ENCODE assay signal across 10 cellular contexts in the genomic region with DNA sequence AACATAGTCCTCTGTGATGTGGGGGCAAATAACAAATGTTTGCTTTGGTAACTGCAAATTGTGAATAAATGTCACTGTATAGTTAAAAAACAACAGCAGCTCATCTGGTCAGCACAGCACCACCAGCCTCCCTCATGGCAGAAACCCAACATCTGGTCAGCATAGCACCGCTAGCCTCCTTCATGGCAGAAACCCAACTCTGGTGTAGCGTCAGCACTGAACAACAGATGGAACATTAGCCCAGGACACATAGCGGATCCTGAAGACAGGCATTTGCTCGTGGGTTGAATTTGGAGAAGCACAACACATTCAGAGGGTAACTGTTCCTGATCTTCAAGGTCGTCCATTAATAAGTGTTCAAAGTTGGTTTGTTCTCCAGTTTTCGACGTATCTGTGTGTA.
DNase-seq lines count a peak whose midpoint lies in the region; FAIRE-seq and TF ChIP-seq lines count a peak whose summit lies in the region.
"Had no signal": no experiment of that assay in that cellular context is flagged by ENCODE, and none has a peak within 500 bp of the region (broad histone marks: within the 10 kb centered on the region; RNA-seq: fewer than 3 reads in every experiment).

No MANE protein-coding gene starts in this region.

- H3K4me3 ChIP-seq in tibial artery, result no peak overlapping the region

- H3K36me3 ChIP-seq in tibial artery, result no peaks in the 10 kb centered on the region
- H3K36me3 ChIP-seq: WERI-Rb-1 had no signal

- H3K27me3 ChIP-seq in tibial artery, result peaks cover 0 to 26% of the 10 kb centered on the region in 2 donors

- intact Hi-C loops in tibial artery (cut with DNase I; ENCODE audit: low total_unique reads), result loop anchor here (5.0 kb wide), 1 partner anchor 142 kb away; no protein-coding TSS in a partner anchor

- no peak overlapping the region for H3K27ac ChIP-seq in tibial artery
- H3K27ac ChIP-seq: WERI-Rb-1 had no signal

- no peaks in the 10 kb centered on the region for H3K9me3 ChIP-seq in tibial artery

- no peak for TF ChIP-seq POLR2A in GM12891 (IDR thresholded peaks at IDR 0.05; ENCODE audit: low read depth, low read length)

- DNase-seq in NCI-H1092 treated with DMSO at 0.1 percent for 48 hours (lab: John Stamatoyannopoulos, UW) (peak; percentile 99), astrocyte of the hippocampus (ENCODE audit: low read depth, low spot score) (peak; percentile 32), inferior parietal cortex (ENCODE audit: extremely low spot score) (peak; percentile 31), tibial artery (peak; percentile 17 to 25), GM12891 (ENCODE audit: insufficient read length, low spot score) (no peak), amniotic stem cell (lab: John Stamatoyannopoulos, UW) (no peak), NCI-H187 (lab: John Stamatoyannopoulos, UW) (no peak)
- DNase-seq: activated effector memory CD4-positive, alpha-beta T cell treated with Interleukin-2 at 50 U/mL for 16 hours; effector CD8-positive, alpha-beta T cell; WERI-Rb-1 had no signal

- FAIRE-seq in GM12891 (lab: Jason Lieb, UNC), result no peak

- TF ChIP-seq CTCF in tibial artery (IDR thresholded peaks at IDR 0.05), result no peak

- H3K4me1 ChIP-seq in tibial artery, result peaks cover 0 to 21% (median 0%) of the 10 kb centered on the region in 4 donors

TF ChIP-seq in GM12891, 5 proteins besides CTCF, POLR2A, EP300 and RAD21:
- no peak for TF ChIP-seq SPI1 (IDR thresholded peaks at IDR 0.05; ENCODE audit: low read depth, low read length)
- no peak for TF ChIP-seq TAF1 (IDR thresholded peaks at IDR 0.05; ENCODE audit: low read depth, low read length)
- TF ChIP-seq PAX5 (IDR thresholded peaks at IDR 0.05; ENCODE audit: insufficient read depth, low read length, severe bottlenecking), result no peak
- TF ChIP-seq POU2F2 (IDR thresholded peaks at IDR 0.05; ENCODE audit: low read depth, low read length), result no peak
- TF ChIP-seq POLR2AphosphoS5 (IDR thresholded peaks at IDR 0.05; ENCODE audit: low read depth, low read length), result no peak

Comparison
In these comparisons a context has a peak if more than half of its experiments do, and no peak if none do; other contexts are left out.
1. DNase-seq: peak in NCI-H1092 treated with DMSO at 0.1 percent for 48 hours (single experiment), astrocyte of the hippocampus (single experiment), inferior parietal cortex (single experiment) and tibial artery (2 of 2); none in GM12891 (single experiment), amniotic stem cell (single experiment) and NCI-H187 (0 of 2).